Comparison of ENCODE assay signal across 22 cellular contexts in genomic region chr10:48938990-48939536, GRCh38. TPM values are rescaled to one million over a fixed set of nuclear protein-coding genes. Genes with fewer than 3 reads are reported as not detected.
"Had no signal": no experiment of that assay in that cellular context is flagged by ENCODE, and none has a peak within 500 bp of the region (broad histone marks: within the 10 kb centered on the region; RNA-seq: fewer than 3 reads in every experiment).

No MANE protein-coding gene starts in this region.

- ATAC-seq: naive thymus-derived CD8-positive, alpha-beta T cell; stimulated activated naive CD8-positive, alpha-beta T cell treated with anti-CD3 and anti-CD28 coated beads, Interleukin-15, Interleukin-2, amounts not matched to agents 100 U/mL and 50 U/mL, for 24 hours had no signal

- H3K4me1 ChIP-seq: sigmoid colon, suprapubic skin, thyroid gland, upper lobe of left lung, uterus had no signal

- H3K4me3 Mint-ChIP-seq: naive thymus-derived CD8-positive, alpha-beta T cell had no signal

- H3K27ac Mint-ChIP-seq: naive thymus-derived CD8-positive, alpha-beta T cell had no signal

- H3K36me3 ChIP-seq: sigmoid colon, suprapubic skin, thyroid gland, upper lobe of left lung, uterus had no signal

- H3K36me3 Mint-ChIP-seq: naive thymus-derived CD8-positive, alpha-beta T cell had no signal

- H3K27me3 Mint-ChIP-seq: naive thymus-derived CD8-positive, alpha-beta T cell had no signal

- H3K4me3 ChIP-seq: sigmoid colon, skin epidermis, suprapubic skin, thyroid gland, upper lobe of left lung, uterus had no signal

- H3K27ac ChIP-seq: neutrophil, sigmoid colon, skin epidermis, suprapubic skin, thyroid gland, upper lobe of left lung, uterus had no signal

- H3K9me3 ChIP-seq: neutrophil, sigmoid colon, suprapubic skin, thyroid gland, upper lobe of left lung, uterus had no signal

- DNase-seq: dermis blood vessel endothelial cell; effector CD4-positive, alpha-beta T cell; foreskin melanocyte; hippocampal formation; kidney glomerular epithelial cell; mesendoderm; naive thymus-derived CD8-positive, alpha-beta T cell; sigmoid colon; stimulated activated CD4-positive, alpha-beta T cell treated with anti-CD3 and anti-CD28 coated beads, Interleukin-2, amount 100 ng/mL, for 24 hours; stimulated activated CD4-positive, alpha-beta T cell treated with anti-CD3 and anti-CD28 coated beads, Interleukin-4, amount 100 ng/mL, for 4 hours; stimulated activated naive CD8-positive, alpha-beta T cell treated with anti-CD3 and anti-CD28 coated beads, Interleukin-15, Interleukin-2, amounts not matched to agents 100 U/mL and 50 U/mL, for 24 hours; thyroid gland; upper lobe of left lung; uterus had no signal

- H3K27me3 ChIP-seq: neutrophil, sigmoid colon, suprapubic skin, thyroid gland, upper lobe of left lung, uterus had no signal

- H3K4me1 Mint-ChIP-seq: naive thymus-derived CD8-positive, alpha-beta T cell had no signal

- H3K9me3 Mint-ChIP-seq: naive thymus-derived CD8-positive, alpha-beta T cell had no signal

RNA-seq across cellular contexts. Expression of gene LRRC18, which starts 0.6 kb away (rescaled TPM):
- total RNA-seq: dermis blood vessel endothelial cell; liver; lung microvascular endothelial cell; mononuclear cell; naive thymus-derived CD8-positive, alpha-beta T cell; osteoblast; pulmonary artery endothelial cell; sigmoid colon; suprapubic skin; thyroid gland had no signal
